ENCODE assay signal across 18 cellular contexts in genomic region chr4:8362483-8362882, GRCh38.
"Had no signal": no experiment of that assay in that cellular context is flagged by ENCODE, and none has a peak within 500 bp of the region (broad histone marks: within the 10 kb centered on the region; RNA-seq: fewer than 3 reads in every experiment).

No MANE protein-coding gene starts in this region.

- DNase-seq: activated CD4-positive, alpha-beta T cell treated with anti-CD3 and anti-CD28 coated beads for 4 hours; activated CD8-positive, alpha-beta T cell treated with anti-CD3 and anti-CD28 coated beads for 36 hours; activated effector memory CD4-positive, alpha-beta T cell treated with Interleukin-2 at 50 U/mL for 16 hours; activated T-cell treated with anti-CD3 and anti-CD28 coated beads, Interleukin-2, amount 50 U/mL, for 4 hours; amygdala; brain microvascular endothelial cell; cerebellar nuclear complex; effector memory CD4-positive, alpha-beta T cell; heart left ventricle; immature natural killer cell; left colon; lower lobe of right lung; midbrain; small intestine; stimulated activated naive CD8-positive, alpha-beta T cell treated with anti-CD3 and anti-CD28 coated beads, Interleukin-15, Interleukin-2, amounts not matched to agents 100 U/mL and 50 U/mL, for 24 hours; testis; upper lobe of left lung had no signal

- ATAC-seq: activated CD8-positive, alpha-beta T cell treated with anti-CD3 and anti-CD28 coated beads for 36 hours; activated T-cell treated with anti-CD3 and anti-CD28 coated beads, Interleukin-2, amount 50 U/mL, for 4 hours; heart left ventricle; left colon; lower lobe of right lung; stimulated activated naive CD8-positive, alpha-beta T cell treated with anti-CD3 and anti-CD28 coated beads, Interleukin-15, Interleukin-2, amounts not matched to agents 100 U/mL and 50 U/mL, for 24 hours had no signal

- H3K36me3 ChIP-seq: brain microvascular endothelial cell had no signal

- H3K27ac ChIP-seq: brain microvascular endothelial cell, lower lobe of right lung, right atrium auricular region, testis, upper lobe of left lung had no signal

- H3K4me3 ChIP-seq: heart left ventricle, lower lobe of right lung, right atrium auricular region, testis, upper lobe of left lung had no signal

- H3K4me1 ChIP-seq: lower lobe of right lung, testis, upper lobe of left lung had no signal

- H3K9me3 ChIP-seq: lower lobe of right lung, right atrium auricular region, testis, upper lobe of left lung had no signal

- H3K27me3 ChIP-seq: brain microvascular endothelial cell, heart left ventricle, right atrium auricular region, testis, upper lobe of left lung had no signal
